In the genomic region with DNA sequence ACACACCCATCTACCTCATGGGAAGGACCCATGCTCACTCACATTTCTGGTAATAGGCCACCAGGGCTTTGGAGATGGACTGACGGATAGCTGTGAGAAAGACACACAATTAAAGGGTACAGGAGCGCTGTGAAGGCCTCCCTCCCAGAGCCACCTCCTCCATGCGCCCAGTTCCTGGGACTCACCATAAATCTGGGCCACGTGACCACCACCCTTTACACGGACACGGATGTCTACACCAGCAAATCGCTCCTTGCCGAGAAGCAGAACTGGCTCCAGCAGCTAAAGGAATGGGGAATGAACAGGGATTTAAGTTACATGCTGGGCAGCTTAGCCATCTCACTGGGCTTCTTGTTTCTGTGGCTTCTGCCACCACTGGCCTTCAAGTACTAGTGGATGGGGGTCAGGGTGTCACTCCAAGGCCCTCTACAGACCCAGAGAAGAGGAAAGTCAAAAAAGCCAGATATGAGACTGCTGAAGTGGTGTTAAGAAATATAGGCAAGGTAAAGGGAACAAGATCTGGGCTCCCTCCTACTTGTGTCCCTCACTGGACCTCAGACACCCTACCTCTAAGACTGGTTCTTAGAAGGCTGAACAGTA, we compare ENCODE assay signal across 1 cellular context.
TF ChIP-seq lines count a peak whose summit lies in the region.

No MANE protein-coding gene starts in this region.

TF ChIP-seq in endothelial cell of umbilical vein, 7 proteins besides CTCF, POLR2A, EP300 and RAD21:
- TF ChIP-seq JUN (IDR thresholded peaks at IDR 0.05; ENCODE audit: borderline replicate concordance, insufficient read depth, insufficient read length, low read depth): no peak
- TF ChIP-seq POLR2AphosphoS5 (IDR thresholded peaks at IDR 0.05; ENCODE audit: insufficient read depth, low read depth, low read length): peak; percentile 9
